ENCODE assay signal across 10 cellular contexts in genomic region chr16:23679986-23680336, GRCh38. TPM values are rescaled to one million over a fixed set of nuclear protein-coding genes. Genes with fewer than 3 reads are reported as not detected.
DNase-seq lines count a peak whose midpoint lies in the region; TF ChIP-seq lines count a peak whose summit lies in the region.
"Had no signal": no experiment of that assay in that cellular context is flagged by ENCODE, and none has a peak within 500 bp of the region (broad histone marks: within the 10 kb centered on the region; RNA-seq: fewer than 3 reads in every experiment).

No MANE protein-coding gene starts in this region.

- peaks cover 52% of the 10 kb centered on the region for H4K20me1 ChIP-seq in BLaER1

- H3K4me3 ChIP-seq in BLaER1 (peak overlapping the region; percentile 78), colonic mucosa (no peak overlapping the region)

- H3K9me3 Mint-ChIP-seq in activated naive CD8-positive, alpha-beta T cell treated with anti-CD3 and anti-CD28 coated beads for 36 hours, result no peaks in the 10 kb centered on the region

- H3K36me3 ChIP-seq in BLaER1, result peaks cover 58% of the 10 kb centered on the region
- no peaks in the 10 kb centered on the region for H3K36me3 ChIP-seq in colonic mucosa

- H3K9me3 ChIP-seq in BLaER1 (no peaks in the 10 kb centered on the region), colonic mucosa (no peaks in the 10 kb centered on the region)

- intact Hi-C loops in colonic mucosa (cut with DNase I), result no loop called here

- peaks cover 42% of the 10 kb centered on the region for H3K4me1 ChIP-seq in BLaER1
- no peaks in the 10 kb centered on the region for H3K4me1 ChIP-seq in colonic mucosa

- peak overlapping the region; percentile 89 for H3K9ac ChIP-seq in BLaER1
- peak overlapping the region in 1 of 2 donors; percentile 62 for H3K9ac ChIP-seq in colonic mucosa (ENCODE audit: low read depth in 2 of 2, low read length in 2 of 2)

- peak overlapping the region; percentile 95 for H3K4me2 ChIP-seq in BLaER1

- no peaks in the 10 kb centered on the region for H3K27me3 Mint-ChIP-seq in activated naive CD8-positive, alpha-beta T cell treated with anti-CD3 and anti-CD28 coated beads for 36 hours

- peaks cover 42% of the 10 kb centered on the region for H3K36me3 Mint-ChIP-seq in activated naive CD8-positive, alpha-beta T cell treated with anti-CD3 and anti-CD28 coated beads for 36 hours

- TF ChIP-seq CTCF in colonic mucosa (IDR thresholded peaks at IDR 0.05), result no peak

- H3K27ac ChIP-seq in BLaER1 (peak overlapping the region; percentile 85), colonic mucosa (no peak overlapping the region)

- peak overlapping the region; percentile 93 for H3K4me3 Mint-ChIP-seq in activated naive CD8-positive, alpha-beta T cell treated with anti-CD3 and anti-CD28 coated beads for 36 hours

- H3K27ac Mint-ChIP-seq in activated naive CD8-positive, alpha-beta T cell treated with anti-CD3 and anti-CD28 coated beads for 36 hours, result no peak overlapping the region

- DNase-seq in HT-29 (ENCODE audit: low spot score) (peak; percentile 18), left kidney (ENCODE audit: low read depth, low spot score) (peak; percentile 6), COR-L47 (lab: John Stamatoyannopoulos, UW) (no peak), globus pallidus (ENCODE audit: low spot score) (no peak), colonic mucosa (no peak), NCI-H524 (lab: John Stamatoyannopoulos, UW) (no peak)
- DNase-seq in activated naive CD8-positive, alpha-beta T cell treated with anti-CD3 and anti-CD28 coated beads for 36 hours, result no peak

- no peaks in the 10 kb centered on the region for H3K27me3 ChIP-seq in BLaER1
- no peaks in the 10 kb centered on the region for H3K27me3 ChIP-seq in colonic mucosa

- peaks cover 9% of the 10 kb centered on the region for H3K4me1 Mint-ChIP-seq in activated naive CD8-positive, alpha-beta T cell treated with anti-CD3 and anti-CD28 coated beads for 36 hours

RNA-seq across cellular contexts. Expression of gene PLK1, which starts 1.3 kb away (rescaled TPM):
- 90.6 and 99.6 TPM in 2 replicates for total RNA-seq in HT-29 (2014; rRNA removed; shearing (Covaris generic))
- total RNA-seq in activated naive CD8-positive, alpha-beta T cell treated with anti-CD3 and anti-CD28 coated beads for 36 hours, result 10 to 100 TPM; 96.5 to 97.8 TPM
- total RNA-seq in colonic mucosa, result 10 to 100 TPM; 17.6 to 84.7 TPM

RNA-seq across cellular contexts. Expression of gene ERN2, which starts 33.1 kb away (rescaled TPM):
- 24.2 and 42.9 TPM in 2 replicates for total RNA-seq in HT-29 (2014; rRNA removed; shearing (Covaris generic))
- not detected for total RNA-seq in activated naive CD8-positive, alpha-beta T cell treated with anti-CD3 and anti-CD28 coated beads for 36 hours
- total RNA-seq in colonic mucosa, result 100 to 1,000 TPM; 121 to 191 TPM
- total RNA-seq: pulmonary artery endothelial cell, temporal lobe had no signal

RNA-seq across cellular contexts. Expression of gene DCTN5, which starts 38.7 kb away (rescaled TPM):
- total RNA-seq in HT-29 (2014; rRNA removed; shearing (Covaris generic)), result 38.5 and 51.3 TPM in 2 replicates
- total RNA-seq in activated naive CD8-positive, alpha-beta T cell treated with anti-CD3 and anti-CD28 coated beads for 36 hours, result 10 to 100 TPM; 81.3 to 88.0 TPM
- 10 to 100 TPM; 61.5 to 62.1 TPM for total RNA-seq in colonic mucosa

RNA-seq across cellular contexts. Expression of gene PALB2, which starts 38.9 kb away (rescaled TPM):
- 7.0 and 7.9 TPM in 2 replicates for total RNA-seq in HT-29 (2014; rRNA removed; shearing (Covaris generic))
- total RNA-seq in activated naive CD8-positive, alpha-beta T cell treated with anti-CD3 and anti-CD28 coated beads for 36 hours, result 10 to 100 TPM; 30.9 to 32.4 TPM
- total RNA-seq in colonic mucosa, result 10 to 100 TPM in 1 of 2 donors, 1 to 10 TPM in 1; 8.2 to 13.3 TPM

Comparison
In these comparisons a context has a peak if more than half of its experiments do, and no peak if none do; other contexts are left out.
1. DNase-seq: peak in HT-29 (single experiment) and left kidney (single experiment); none in activated naive CD8-positive, alpha-beta T cell treated with anti-CD3 and anti-CD28 coated beads for 36 hours (single experiment), COR-L47 (single experiment), globus pallidus (single experiment), colonic mucosa (single experiment) and NCI-H524 (0 of 2).
2. RNA of gene ERN2, which starts 33.1 kb away (total RNA-seq): 121 to 191 TPM in colonic mucosa and 24.2 to 42.9 TPM in HT-29; not detected in activated naive CD8-positive, alpha-beta T cell treated with anti-CD3 and anti-CD28 coated beads for 36 hours; every median in the first group is over 10 times any median in the second.